ENCODE assay signal across 23 cellular contexts in the genomic region with DNA sequence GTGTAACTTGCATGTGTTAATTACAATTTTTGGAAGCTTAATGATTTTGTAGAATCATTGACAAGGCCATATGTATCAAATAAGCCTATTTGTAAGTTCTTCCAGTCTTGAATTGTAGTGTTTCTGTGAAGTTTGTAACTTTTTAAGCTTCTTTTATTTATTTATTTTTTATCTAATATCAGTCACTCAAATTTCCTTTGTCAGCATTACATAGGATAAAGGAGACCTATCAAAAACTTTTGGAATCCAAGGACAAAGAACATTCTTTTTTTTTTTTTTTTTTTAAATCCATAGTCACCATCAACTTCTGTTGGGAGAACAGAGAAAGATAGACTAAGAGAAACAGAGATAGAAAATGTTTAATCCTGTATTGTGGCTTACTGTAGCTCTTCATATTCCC. TPM values are rescaled to one million over a fixed set of nuclear protein-coding genes. Genes with fewer than 3 reads are reported as not detected.
DNase-seq lines count a peak whose midpoint lies in the region; ATAC-seq, FAIRE-seq and TF ChIP-seq lines count a peak whose summit lies in the region.
"Had no signal": no experiment of that assay in that cellular context is flagged by ENCODE, and none has a peak within 500 bp of the region (broad histone marks: within the 10 kb centered on the region; RNA-seq: fewer than 3 reads in every experiment).

No MANE protein-coding gene starts in this region.

- peak overlapping the region; percentile 48 to 59 for H3K4me3 Mint-ChIP-seq in activated T-cell treated with anti-CD3 and anti-CD28 coated beads, Interleukin-2, amount 50 U/mL, for 72 hours
- no peak overlapping the region for H3K4me3 Mint-ChIP-seq in dendritic cell treated with granulocyte-macrophage colony-stimulating factor and Interleukin-4, amounts not matched to agents 40 ng/mL and 50 ng/mL, for 4 days
- no peak overlapping the region for H3K4me3 Mint-ChIP-seq in stimulated activated effector memory CD8-positive, alpha-beta T cell treated with anti-CD3 and anti-CD28 coated beads, Interleukin-12 subunit alpha, Interleukin-12 subunit beta, amount 100 ng/mL, for 72 hours
- H3K4me3 Mint-ChIP-seq: GM23338 had no signal

- DNase-seq in activated T-cell treated with anti-CD3 and anti-CD28 coated beads, Interleukin-2, amount 50 U/mL, for 72 hours = no peak
- no peak for DNase-seq in activated T-cell treated with anti-CD3 and anti-CD28 coated beads, Interleukin-2, amount 50 U/mL, for 1 hour
- no peak for DNase-seq in PC-9
- DNase-seq in stimulated activated effector memory CD8-positive, alpha-beta T cell treated with anti-CD3 and anti-CD28 coated beads, Interleukin-12 subunit alpha, Interleukin-12 subunit beta, amount 100 ng/mL, for 72 hours (ENCODE audit: low spot score in 2 of 2) = no peak
- DNase-seq in small intestine = no peak
- no peak for DNase-seq in left ventricle myocardium inferior
- DNase-seq in spleen = no peak
- DNase-seq: 8988T; BE2C; CD4-positive, CD25-positive, alpha-beta regulatory T cell; DMS53; HCEC 1CT; NCI-H1105 treated with DMSO at 0.1 percent for 48 hours; NCI-H1694; NCI-H2081 treated with DMSO at 0.1 percent for 48 hours; NCI-H748 treated with DMSO at 0.1 percent for 48 hours; NK-92 treated with Interleukin-12 subunit alpha and Interleukin-12 subunit beta, amount 100 ng/mL, for 24 hours; SIG-M5 had no signal

- no TSS peak for BruUV-seq in PC-9 (replicated peaks; lab: Mats Ljungman, UMichigan)

- no peak for ATAC-seq in activated T-cell treated with anti-CD3 and anti-CD28 coated beads, Interleukin-2, amount 50 U/mL, for 72 hours (replicated peaks in 1 of 2)
- ATAC-seq in stimulated activated effector memory CD8-positive, alpha-beta T cell treated with anti-CD3 and anti-CD28 coated beads, Interleukin-12 subunit alpha, Interleukin-12 subunit beta, amount 100 ng/mL, for 72 hours = no peak
- ATAC-seq: GM23338 had no signal

- no peaks in the 10 kb centered on the region for H3K36me3 Mint-ChIP-seq in activated T-cell treated with anti-CD3 and anti-CD28 coated beads, Interleukin-2, amount 50 U/mL, for 72 hours (ENCODE audit: insufficient read depth in 2 of 2)
- H3K36me3 Mint-ChIP-seq in dendritic cell treated with granulocyte-macrophage colony-stimulating factor and Interleukin-4, amounts not matched to agents 40 ng/mL and 50 ng/mL, for 4 days (ENCODE audit: low read depth) = peaks cover 40% of the 10 kb centered on the region
- peaks cover 12% of the 10 kb centered on the region for H3K36me3 Mint-ChIP-seq in stimulated activated effector memory CD8-positive, alpha-beta T cell treated with anti-CD3 and anti-CD28 coated beads, Interleukin-12 subunit alpha, Interleukin-12 subunit beta, amount 100 ng/mL, for 72 hours

- peaks cover 89% of the 10 kb centered on the region for H3K79me2 ChIP-seq in PC-9 (ENCODE audit: low read depth)

- no peak for TF ChIP-seq CTCF in PC-9 (conservative IDR thresholded peaks at IDR 0.05)
- no peak for TF ChIP-seq CTCF in left ventricle myocardium inferior (IDR thresholded peaks at IDR 0.05; ENCODE audit: borderline replicate concordance)
- no peak for TF ChIP-seq CTCF in spleen (IDR thresholded peaks at IDR 0.05 in 8 of 11, conservative IDR thresholded peaks at IDR 0.05 in 3 of 11)

- no peak overlapping the region for H3K27ac Mint-ChIP-seq in activated T-cell treated with anti-CD3 and anti-CD28 coated beads, Interleukin-2, amount 50 U/mL, for 72 hours
- peak overlapping the region; percentile 53 for H3K27ac Mint-ChIP-seq in dendritic cell treated with granulocyte-macrophage colony-stimulating factor and Interleukin-4, amounts not matched to agents 40 ng/mL and 50 ng/mL, for 4 days
- H3K27ac Mint-ChIP-seq in stimulated activated effector memory CD8-positive, alpha-beta T cell treated with anti-CD3 and anti-CD28 coated beads, Interleukin-12 subunit alpha, Interleukin-12 subunit beta, amount 100 ng/mL, for 72 hours = peak overlapping the region; percentile 68
- H3K27ac Mint-ChIP-seq: CD4-positive, CD25-positive, alpha-beta regulatory T cell; GM23338 had no signal

- FAIRE-seq in small intestine (lab: Jason Lieb, UNC) = no peak
- FAIRE-seq: GM12891, HTR-8/SVneo had no signal

- H3K27me3 Mint-ChIP-seq in activated T-cell treated with anti-CD3 and anti-CD28 coated beads, Interleukin-2, amount 50 U/mL, for 72 hours (ENCODE audit: low read depth) = no peaks in the 10 kb centered on the region
- no peaks in the 10 kb centered on the region for H3K27me3 Mint-ChIP-seq in dendritic cell treated with granulocyte-macrophage colony-stimulating factor and Interleukin-4, amounts not matched to agents 40 ng/mL and 50 ng/mL, for 4 days
- H3K27me3 Mint-ChIP-seq: CD4-positive, CD25-positive, alpha-beta regulatory T cell; IgD-negative memory B cell had no signal

- H3K27ac ChIP-seq in PC-9 = peak overlapping the region; percentile 72
- H3K27ac ChIP-seq in small intestine (ENCODE audit: low read depth in 1 of 2, low read length in 1 of 2) = no peak overlapping the region
- H3K27ac ChIP-seq in left ventricle myocardium inferior (replicated peaks) = no peak overlapping the region
- H3K27ac ChIP-seq in spleen = no peak overlapping the region

- H3K9me2 ChIP-seq in PC-9 (ENCODE audit: insufficient read depth) = no peaks in the 10 kb centered on the region

- peaks cover 70% of the 10 kb centered on the region for H3K4me1 Mint-ChIP-seq in activated T-cell treated with anti-CD3 and anti-CD28 coated beads, Interleukin-2, amount 50 U/mL, for 72 hours (ENCODE audit: low read depth)
- H3K4me1 Mint-ChIP-seq in dendritic cell treated with granulocyte-macrophage colony-stimulating factor and Interleukin-4, amounts not matched to agents 40 ng/mL and 50 ng/mL, for 4 days (ENCODE audit: low read depth) = peaks cover 42% of the 10 kb centered on the region
- H3K4me1 Mint-ChIP-seq in stimulated activated effector memory CD8-positive, alpha-beta T cell treated with anti-CD3 and anti-CD28 coated beads, Interleukin-12 subunit alpha, Interleukin-12 subunit beta, amount 100 ng/mL, for 72 hours = peaks cover 26% of the 10 kb centered on the region

- H3K9me3 ChIP-seq in PC-9 (ENCODE audit: insufficient read depth, low read depth) (no peaks in the 10 kb centered on the region), small intestine (ENCODE audit: control insufficient read depth, low read depth) (no peaks in the 10 kb centered on the region), left ventricle myocardium inferior (replicated peaks) (no peaks in the 10 kb centered on the region), spleen (no peaks in the 10 kb centered on the region)
- H3K9me3 ChIP-seq: BE2C had no signal

- H3K4me3 ChIP-seq in PC-9 = no peak overlapping the region
- H3K4me3 ChIP-seq in small intestine (ENCODE audit: low read depth in 1 of 2, low read length in 2 of 2) = no peak overlapping the region
- H3K4me3 ChIP-seq in left ventricle myocardium inferior = no peak overlapping the region
- H3K4me3 ChIP-seq in spleen = no peak overlapping the region
- H3K4me3 ChIP-seq: GM23338 had no signal

- H3K27me3 ChIP-seq in PC-9 (ENCODE audit: insufficient read depth, low read depth) (no peaks in the 10 kb centered on the region), small intestine (ENCODE audit: control insufficient read depth in 2 of 2, insufficient read depth in 2 of 2, low read length in 2 of 2) (no peaks in the 10 kb centered on the region), left ventricle myocardium inferior (ENCODE audit: low read depth) (no peaks in the 10 kb centered on the region), spleen (replicated peaks in 1 of 7) (no peaks in the 10 kb centered on the region)
- H3K27me3 ChIP-seq: BE2C had no signal

- H3K36me3 ChIP-seq in PC-9 (ENCODE audit: low read depth) = no peaks in the 10 kb centered on the region
- H3K36me3 ChIP-seq in small intestine (ENCODE audit: control insufficient read depth in 2 of 2, insufficient read depth in 2 of 2, low read length in 2 of 2) = no peaks in the 10 kb centered on the region
- H3K36me3 ChIP-seq in left ventricle myocardium inferior = no peaks in the 10 kb centered on the region
- peaks cover 0 to 25% (median 0%) of the 10 kb centered on the region in 6 donors for H3K36me3 ChIP-seq in spleen
- H3K36me3 ChIP-seq: BE2C had no signal

- TF ChIP-seq POLR2A in spleen (IDR thresholded peaks at IDR 0.05) = no peak

- H3K4me1 ChIP-seq in PC-9 (replicated peaks; ENCODE audit: insufficient read depth) (peaks cover 67% of the 10 kb centered on the region), small intestine (ENCODE audit: control insufficient read depth in 2 of 2, insufficient read depth in 1 of 2, low read depth in 1 of 2, low read length in 1 of 2) (peaks cover 3% of the 10 kb centered on the region in 2 donors), left ventricle myocardium inferior (peaks cover 20% of the 10 kb centered on the region), spleen (peaks cover 13 to 76% (median 42%) of the 10 kb centered on the region in 6 donors)
- H3K4me1 ChIP-seq: BE2C had no signal

- H2AFZ ChIP-seq in PC-9 = no peak overlapping the region
- H2AFZ ChIP-seq: GM23338 had no signal

- POLR2A ChIA-PET in PC-9 (lab: Charles Lee; ENCODE audit: unreplicated experiment) = interaction anchor here (0.6 to 0.7 kb wide), 2 partner anchors 25 to 101 kb away, joined by 4 to 5 read pairs; no protein-coding TSS in a partner anchor

- CTCF ChIA-PET in PC-9 (lab: Charles Lee) = interaction anchor here (0.7 kb wide), 1 partner anchor 46 kb away, joined by 9 read pairs; no protein-coding TSS in a partner anchor

- peaks cover 47% of the 10 kb centered on the region for H3F3A ChIP-seq in PC-9 (ENCODE audit: insufficient read depth, low read depth)

- H3K4me2 ChIP-seq in PC-9 = no peak overlapping the region
- H3K4me2 ChIP-seq: GM23338 had no signal

- intact Hi-C loops in PC-9 (cut with micrococcal nuclease; ENCODE audit: unreplicated experiment) (no loop called here), left ventricle myocardium inferior (cut with micrococcal nuclease) (no loop called here), spleen (cut with DNase I; ENCODE audit: low total_unique reads) (no loop called here)
- intact Hi-C loops in dendritic cell treated with granulocyte-macrophage colony-stimulating factor and Interleukin-4, amounts not matched to agents 40 ng/mL and 50 ng/mL, for 4 days (cut with micrococcal nuclease) = loop anchor here (5.0 kb wide), 1 partner anchor 34 kb away; no protein-coding TSS in a partner anchor

- no peaks in the 10 kb centered on the region for H4K20me1 ChIP-seq in PC-9 (ENCODE audit: insufficient read depth)

- H3K9me3 Mint-ChIP-seq in activated T-cell treated with anti-CD3 and anti-CD28 coated beads, Interleukin-2, amount 50 U/mL, for 72 hours = no peaks in the 10 kb centered on the region
- no peaks in the 10 kb centered on the region for H3K9me3 Mint-ChIP-seq in dendritic cell treated with granulocyte-macrophage colony-stimulating factor and Interleukin-4, amounts not matched to agents 40 ng/mL and 50 ng/mL, for 4 days
- H3K9me3 Mint-ChIP-seq in stimulated activated effector memory CD8-positive, alpha-beta T cell treated with anti-CD3 and anti-CD28 coated beads, Interleukin-12 subunit alpha, Interleukin-12 subunit beta, amount 100 ng/mL, for 72 hours = no peaks in the 10 kb centered on the region
- H3K9me3 Mint-ChIP-seq: CD4-positive, CD25-positive, alpha-beta regulatory T cell; GM23338; IgD-negative memory B cell had no signal

RNA-seq across cellular contexts. Expression of a gene that starts 36.4 kb away (rescaled TPM):
- total RNA-seq in activated T-cell treated with anti-CD3 and anti-CD28 coated beads, Interleukin-2, amount 50 U/mL, for 72 hours = 10 to 100 TPM; 25.4 to 28.1 TPM
- total RNA-seq in PC-9 (2021) = 29.0 and 29.4 TPM in 2 replicates
- 1 to 10 TPM; 6.3 to 7.4 (median 6.5) TPM for polyA plus RNA-seq in small intestine
- 13.2 TPM for total RNA-seq in left ventricle myocardium inferior
- total RNA-seq in spleen = 10 to 100 TPM; 46.2 to 96.4 (median 77.7) TPM
- 10 to 100 TPM in 1 of 3 donors, 1 to 10 TPM in 2; 5.6 to 10.5 (median 7.0) TPM for polyA plus RNA-seq in spleen

Comparison
In these comparisons a context has a peak if more than half of its experiments do, and no peak if none do; other contexts are left out.
1. H3K4me3 Mint-ChIP-seq: peak in activated T-cell treated with anti-CD3 and anti-CD28 coated beads, Interleukin-2, amount 50 U/mL, for 72 hours (2 of 2); none in dendritic cell treated with granulocyte-macrophage colony-stimulating factor and Interleukin-4, amounts not matched to agents 40 ng/mL and 50 ng/mL, for 4 days (single experiment) and stimulated activated effector memory CD8-positive, alpha-beta T cell treated with anti-CD3 and anti-CD28 coated beads, Interleukin-12 subunit alpha, Interleukin-12 subunit beta, amount 100 ng/mL, for 72 hours (single experiment).